8 cellular contexts compared by ENCODE assay signal in genomic region chr1:15352122-15352957, GRCh38. TPM values are rescaled to one million over a fixed set of nuclear protein-coding genes. Genes with fewer than 3 reads are reported as not detected.
DNase-seq lines count a peak whose midpoint lies in the region; ATAC-seq and FAIRE-seq lines count a peak whose summit lies in the region.

No MANE protein-coding gene starts in this region.

- CTCF ChIA-PET in T-cell (lab: Charles Lee) = interaction anchor here in 1 of 2 donors (0.5 kb wide), 1 partner anchor 19 kb away, joined by 8 read pairs; no protein-coding TSS in a partner anchor

- POLR2A ChIA-PET in T-cell (lab: Charles Lee) = no interaction called here

- peaks cover 0 to 5% of the 10 kb centered on the region in 2 donors for H3K4me1 ChIP-seq in small intestine (ENCODE audit: control insufficient read depth in 2 of 2, insufficient read depth in 1 of 2, low read depth in 1 of 2, low read length in 1 of 2)

- no peaks in the 10 kb centered on the region for H3K36me3 Mint-ChIP-seq in T-cell
- no peaks in the 10 kb centered on the region for H3K36me3 Mint-ChIP-seq in dendritic cell treated with granulocyte-macrophage colony-stimulating factor and Interleukin-4, amounts not matched to agents 40 ng/mL and 50 ng/mL, for 4 days (ENCODE audit: low read depth)

- 41 to 61% (median 46%) methylated on average over 12 of the region's 12 CpGs for WGBS in small intestine, 3 donors

- no peak overlapping the region for H3K4me3 Mint-ChIP-seq in T-cell
- no peak overlapping the region for H3K4me3 Mint-ChIP-seq in dendritic cell treated with granulocyte-macrophage colony-stimulating factor and Interleukin-4, amounts not matched to agents 40 ng/mL and 50 ng/mL, for 4 days

- no peak overlapping the region for H3K4me3 ChIP-seq in small intestine (ENCODE audit: low read depth in 1 of 2, low read length in 2 of 2)

- peak overlapping the region; percentile 36 to 49 for H3K27ac Mint-ChIP-seq in T-cell
- H3K27ac Mint-ChIP-seq in dendritic cell treated with granulocyte-macrophage colony-stimulating factor and Interleukin-4, amounts not matched to agents 40 ng/mL and 50 ng/mL, for 4 days = peak overlapping the region; percentile 75

- H3K27me3 Mint-ChIP-seq in T-cell = peaks cover 10 to 11% of the 10 kb centered on the region in 2 donors
- H3K27me3 Mint-ChIP-seq in dendritic cell treated with granulocyte-macrophage colony-stimulating factor and Interleukin-4, amounts not matched to agents 40 ng/mL and 50 ng/mL, for 4 days = peaks cover 15% of the 10 kb centered on the region

- peaks cover 14 to 32% (median 20%) of the 10 kb centered on the region in 3 donors for H3K4me1 Mint-ChIP-seq in T-cell
- H3K4me1 Mint-ChIP-seq in dendritic cell treated with granulocyte-macrophage colony-stimulating factor and Interleukin-4, amounts not matched to agents 40 ng/mL and 50 ng/mL, for 4 days (ENCODE audit: low read depth) = peaks cover 42% of the 10 kb centered on the region

- DNase-seq in activated naive CD4-positive, alpha-beta T cell treated with Interleukin-2 at 50 U/mL for 16 hours = peak; percentile 51
- DNase-seq in activated naive CD4-positive, alpha-beta T cell (lab: John Stamatoyannopoulos, UW) = no peak
- DNase-seq in T-cell (peak in 14 of 34 experiments; percentile 6 to 35 (median 17)), small intestine (peak; percentile 88), NCI-H748 (lab: John Stamatoyannopoulos, UW; ENCODE audit: unreplicated experiment) (no peak)

- no peaks in the 10 kb centered on the region for H3K27me3 ChIP-seq in small intestine (ENCODE audit: control insufficient read depth in 2 of 2, insufficient read depth in 2 of 2, low read length in 2 of 2)

- peak overlapping the region; percentile 44 to 81 for H3K27ac ChIP-seq in small intestine (ENCODE audit: low read depth in 1 of 2, low read length in 1 of 2)

- intact Hi-C loops in dendritic cell treated with granulocyte-macrophage colony-stimulating factor and Interleukin-4, amounts not matched to agents 40 ng/mL and 50 ng/mL, for 4 days (cut with micrococcal nuclease) = no loop called here

- no peaks in the 10 kb centered on the region for H3K9me3 Mint-ChIP-seq in T-cell
- H3K9me3 Mint-ChIP-seq in dendritic cell treated with granulocyte-macrophage colony-stimulating factor and Interleukin-4, amounts not matched to agents 40 ng/mL and 50 ng/mL, for 4 days = no peaks in the 10 kb centered on the region

- no peaks in the 10 kb centered on the region for H3K36me3 ChIP-seq in small intestine (ENCODE audit: control insufficient read depth in 2 of 2, insufficient read depth in 2 of 2, low read length in 2 of 2)

- no peak for FAIRE-seq in small intestine (lab: Jason Lieb, UNC)

- ATAC-seq in T-cell (replicated peaks in 1 of 4) (peak in 3 of 4 experiments; percentile 34 to 86 (median 47)), HG03135 (IDR thresholded peaks at IDR 0.05; ENCODE audit: unreplicated experiment) (no peak), HG03469 (IDR thresholded peaks at IDR 0.05; ENCODE audit: unreplicated experiment) (no peak)

- H3K9me3 ChIP-seq in small intestine (ENCODE audit: control insufficient read depth, low read depth) = no peaks in the 10 kb centered on the region

RNA-seq across cellular contexts. Expression of gene EFHD2, which starts 57.3 kb away (rescaled TPM):
- total RNA-seq in T-cell = 100 to 1,000 TPM in 1 of 5 donors, 10 to 100 TPM in 4; 49.1 to 125 (median 63.6) TPM
- 100 to 1,000 TPM; 147 to 149 (median 149) TPM for polyA plus RNA-seq in small intestine

Comparison
In these comparisons a context has a peak if more than half of its experiments do, and no peak if none do; other contexts are left out.
1. DNase-seq: peak in activated naive CD4-positive, alpha-beta T cell treated with Interleukin-2 at 50 U/mL for 16 hours (single experiment) and small intestine (single experiment); none in activated naive CD4-positive, alpha-beta T cell (0 of 4) and NCI-H748 (single experiment).
2. ATAC-seq: peak in T-cell (3 of 4); none in HG03135 (single experiment) and HG03469 (single experiment).